16 cellular contexts compared by ENCODE assay signal in genomic region chr13:34767778-34768177, GRCh38.
A peak's percentile ranks its signal among the peaks of the same experiment; 100 is the strongest.
DNase-seq lines count a peak whose midpoint lies in the region; ATAC-seq and TF ChIP-seq lines count a peak whose summit lies in the region.
"Had no signal": no experiment of that assay in that cellular context is flagged by ENCODE, and none has a peak within 500 bp of the region (broad histone marks: within the 10 kb centered on the region; RNA-seq: fewer than 3 reads in every experiment).

No MANE protein-coding gene starts in this region.

- H3K9me3 Mint-ChIP-seq in type B pancreatic cell, result no peaks in the 10 kb centered on the region

- no peaks in the 10 kb centered on the region for H3K36me3 Mint-ChIP-seq in type B pancreatic cell
- H3K36me3 Mint-ChIP-seq: CD14-positive monocyte; CD8-positive, alpha-beta memory T cell had no signal

- no peak overlapping the region for H3K27ac Mint-ChIP-seq in type B pancreatic cell
- H3K27ac Mint-ChIP-seq: CD14-positive monocyte; CD8-positive, alpha-beta memory T cell; HFFc6 had no signal

- no peak overlapping the region for H3K4me3 ChIP-seq in GM12865 (ENCODE audit: low read depth, low read length)

- ATAC-seq in GM19025 (IDR thresholded peaks at IDR 0.05; ENCODE audit: low read depth, unreplicated experiment) (peak; percentile 69), GM21786 (IDR thresholded peaks at IDR 0.05; ENCODE audit: unreplicated experiment) (peak; percentile 63), HG03175 (IDR thresholded peaks at IDR 0.05; ENCODE audit: unreplicated experiment) (peak; percentile 59), GM19467 (IDR thresholded peaks at IDR 0.05; ENCODE audit: unreplicated experiment) (no peak), sciatic nerve (no peak)
- ATAC-seq: HepG2 had no signal

- DNase-seq in GM12865 (ENCODE audit: low read depth) (peak; percentile 15), type B pancreatic cell (ENCODE audit: extremely low spot score, unreplicated experiment) (no peak), NCI-H1436 (lab: John Stamatoyannopoulos, UW) (no peak), sciatic nerve (ENCODE audit: low spot score) (no peak)
- DNase-seq: Caco-2; CD8-positive, alpha-beta memory T cell; DND-41; GDM1; HCEC 1CT; HFFc6 had no signal

- H3K27me3 Mint-ChIP-seq in type B pancreatic cell, result no peaks in the 10 kb centered on the region

- H3K4me1 Mint-ChIP-seq in type B pancreatic cell (ENCODE audit: unreplicated experiment), result no peaks in the 10 kb centered on the region
- H3K4me1 Mint-ChIP-seq: CD14-positive monocyte; CD8-positive, alpha-beta memory T cell had no signal

- intact Hi-C loops in sciatic nerve (cut with DNase I), result no loop called here

- H3K4me3 Mint-ChIP-seq in type B pancreatic cell, result no peak overlapping the region
- H3K4me3 Mint-ChIP-seq: CD14-positive monocyte; CD8-positive, alpha-beta memory T cell; HFFc6 had no signal

- no peak for TF ChIP-seq CTCF in GM12865 (IDR thresholded peaks at IDR 0.05; ENCODE audit: insufficient read depth, low read depth, low read length, missing control alignments)
- no peak for TF ChIP-seq CTCF in type B pancreatic cell (conservative IDR thresholded peaks at IDR 0.05)

Comparison
In these comparisons a context has a peak if more than half of its experiments do, and no peak if none do; other contexts are left out.
1. ATAC-seq: peak in GM19025 (single experiment), GM21786 (single experiment) and HG03175 (single experiment); none in GM19467 (single experiment) and sciatic nerve (single experiment).